Comparison of ENCODE assay signal across 8 cellular contexts in the genomic region with DNA sequence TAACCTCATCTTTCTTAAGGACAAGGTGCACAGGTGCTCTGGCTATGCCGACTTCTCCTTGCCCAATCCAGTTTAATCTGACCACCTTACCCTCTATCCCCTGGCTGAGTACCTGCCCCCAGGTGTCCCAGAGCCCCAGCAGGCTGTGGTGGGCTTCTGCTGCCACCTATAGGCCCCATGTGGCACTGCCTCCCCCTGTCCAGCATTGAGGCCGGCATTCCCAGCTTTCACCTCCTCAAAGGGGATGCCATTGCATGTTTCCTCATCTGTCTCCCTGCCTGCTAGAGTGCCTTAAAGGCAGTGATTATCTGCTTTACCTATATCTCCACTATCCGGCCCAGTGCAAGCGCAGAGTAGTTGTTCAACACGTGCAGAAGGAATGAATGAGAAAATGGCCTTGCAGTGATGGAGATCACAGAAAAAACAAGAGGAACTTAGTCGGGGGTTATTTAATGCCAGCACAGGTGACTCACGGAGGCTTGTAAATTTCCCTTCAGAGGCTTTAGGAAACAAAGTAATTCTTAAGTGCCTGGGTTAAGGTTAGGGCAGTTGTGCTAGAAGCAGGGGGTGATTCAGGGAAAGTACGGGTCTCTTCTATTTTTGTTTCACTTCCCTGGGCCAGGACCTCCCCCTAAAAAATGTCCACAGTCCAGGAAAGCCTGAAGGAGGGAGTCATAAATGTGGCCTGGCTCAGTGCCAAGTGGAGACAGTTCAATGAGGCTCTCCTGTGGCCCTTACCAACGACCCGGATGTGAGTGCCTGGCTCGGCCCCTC.
DNase-seq lines count a peak whose midpoint lies in the region; ATAC-seq, FAIRE-seq and TF ChIP-seq lines count a peak whose summit lies in the region.

No MANE protein-coding gene starts in this region.

- POLR2A ChIA-PET in A673 (lab: Charles Lee; ENCODE audit: low non-redundant PET) (no interaction called here), GM10248 (lab: Yijun Ruan, JAX) (no interaction called here)

- DNase-seq in A673 (ENCODE audit: low spot score) (peak; percentile 27), GM10248 (ENCODE audit: extremely low spot score) (peak; percentile 54), HS-27A (ENCODE audit: low read depth) (peak; percentile 92), RPMI7951 (ENCODE audit: low read depth) (peak; percentile 83), bronchial epithelial cell (ENCODE audit: low read depth) (peak; percentile 79), left lung (peak in 1 of 2 donors; percentile 46), thyroid gland (peak; percentile 83 to 89)

- H3K9me3 ChIP-seq in A673 (ENCODE audit: low read depth, low read length, poor library complexity, severe bottlenecking) (no peaks in the 10 kb centered on the region), left lung (no peaks in the 10 kb centered on the region), thyroid gland (no peaks in the 10 kb centered on the region)

- H3K36me3 ChIP-seq in A673 (ENCODE audit: insufficient read depth, low read length, poor library complexity, severe bottlenecking) (no peaks in the 10 kb centered on the region), bronchial epithelial cell (ENCODE audit: control insufficient read depth, insufficient read depth, low read length) (no peaks in the 10 kb centered on the region), left lung (no peaks in the 10 kb centered on the region), thyroid gland (no peaks in the 10 kb centered on the region)

- H3K4me1 ChIP-seq in A673 (ENCODE audit: insufficient read depth, low read length, poor library complexity, severe bottlenecking) (no peaks in the 10 kb centered on the region), left lung (no peaks in the 10 kb centered on the region), thyroid gland (peaks cover 9 to 27% of the 10 kb centered on the region in 2 donors)

- ATAC-seq in left lung, result peak; percentile 93
- no peak for ATAC-seq in GM18907 (IDR thresholded peaks at IDR 0.05; ENCODE audit: unreplicated experiment)

- CTCF ChIA-PET in A673 (lab: Charles Lee) (interaction anchor here (1.4 to 2.3 kb wide), 2 partner anchors 126 to 331 kb away, joined by 9 to 13 read pairs; no protein-coding TSS in a partner anchor), GM10248 (lab: Yijun Ruan, JAX) (interaction anchor here (0.6 to 4.2 kb wide), 11 partner anchors 10 to 358 kb away, joined by 3 to 62 read pairs (median 3); no protein-coding TSS in a partner anchor)

- H3K27me3 ChIP-seq in A673 (replicated peaks; ENCODE audit: insufficient read depth, low read depth, low read length, poor library complexity), result peaks cover 22% of the 10 kb centered on the region
- H3K27me3 ChIP-seq in bronchial epithelial cell (ENCODE audit: control insufficient read depth, insufficient read depth, low read length), result no peaks in the 10 kb centered on the region
- no peaks in the 10 kb centered on the region for H3K27me3 ChIP-seq in left lung
- H3K27me3 ChIP-seq in thyroid gland, result no peaks in the 10 kb centered on the region

- no peak overlapping the region for H3K4me3 ChIP-seq in A673 (ENCODE audit: low read depth, low read length, poor library complexity, severe bottlenecking)
- H3K4me3 ChIP-seq in bronchial epithelial cell (ENCODE audit: low read depth, low read length), result no peak overlapping the region
- H3K4me3 ChIP-seq in left lung, result no peak overlapping the region
- H3K4me3 ChIP-seq in thyroid gland (replicated peaks in 1 of 3), result no peak overlapping the region

- FAIRE-seq in bronchial epithelial cell (lab: Jason Lieb, UNC), result no peak

- 21 to 22% methylated on average over 11 of the region's 11 CpGs for WGBS in thyroid gland, 2 donors

- intact Hi-C loops in A673 (cut with micrococcal nuclease; ENCODE audit: unreplicated experiment), result loop anchor here (1.0 to 5.0 kb wide), 3 partner anchors 193 to 493 kb away; no protein-coding TSS in a partner anchor
- intact Hi-C loops in left lung (cut with DNase I), result loop anchor here in 1 of 2 donors (5.0 to 10.0 kb wide), 2 partner anchors 195 to 333 kb away; no protein-coding TSS in a partner anchor
- intact Hi-C loops in thyroid gland (cut with DNase I), result loop anchor here (10.0 kb wide), 2 partner anchors 125 to 335 kb away; no protein-coding TSS in a partner anchor

- TF ChIP-seq CTCF in A673 (conservative IDR thresholded peaks at IDR 0.05; ENCODE audit: low read depth, low read length) (peak; percentile 97), GM10248 (IDR thresholded peaks at IDR 0.05; ENCODE audit: control extremely low read depth, extremely low read depth, low read depth, missing control alignments) (peak; percentile 73), bronchial epithelial cell (IDR thresholded peaks at IDR 0.05; ENCODE audit: insufficient read depth, low read length, severe bottlenecking) (peak; percentile 93), left lung (IDR thresholded peaks at IDR 0.05) (peak; percentile 72 to 88), thyroid gland (IDR thresholded peaks at IDR 0.05) (peak; percentile 44 to 93 (median 80))

- TF ChIP-seq POLR2A in thyroid gland (IDR thresholded peaks at IDR 0.05), result no peak

- H3K27ac ChIP-seq in A673 (ENCODE audit: low read depth, low read length, poor library complexity, severe bottlenecking), result no peak overlapping the region
- H3K27ac ChIP-seq in left lung, result no peak overlapping the region
- peak overlapping the region; percentile 53 to 65 (median 53) for H3K27ac ChIP-seq in thyroid gland

- no TSS peak for BruUV-seq in A673 (replicated peaks; lab: Mats Ljungman, UMichigan)

Comparison
In these comparisons a context has a peak if more than half of its experiments do, and no peak if none do; other contexts are left out.
1. H3K27ac ChIP-seq: peak in thyroid gland (3 of 3); none in A673 (single experiment) and left lung (0 of 2).
2. Peak in every context shown above with its lines, with median percentiles within 50 percentile points of each other: CTCF ChIP-seq.